Comparison of ENCODE assay signal across 12 cellular contexts in genomic region chr22:48097723-48098122, GRCh38.
DNase-seq lines count a peak whose midpoint lies in the region; ATAC-seq and TF ChIP-seq lines count a peak whose summit lies in the region.
"Had no signal": no experiment of that assay in that cellular context is flagged by ENCODE, and none has a peak within 500 bp of the region (broad histone marks: within the 10 kb centered on the region; RNA-seq: fewer than 3 reads in every experiment).

No MANE protein-coding gene starts in this region.

- H3F3A ChIP-seq in MM.1S (ENCODE audit: insufficient read depth, low read length) (peaks cover 35% of the 10 kb centered on the region), smooth muscle cell (ENCODE audit: low read depth) (no peaks in the 10 kb centered on the region)

- 81% methylated on average over 7 of the region's 7 CpGs for WGBS in smooth muscle cell (ENCODE audit: low lambda C conversion rate)

- ATAC-seq in HG02678 (IDR thresholded peaks at IDR 0.05; ENCODE audit: unreplicated experiment) (peak; percentile 31), HG02840 (IDR thresholded peaks at IDR 0.05; ENCODE audit: low FRiP score, unreplicated experiment) (no peak)
- ATAC-seq: Right ventricle myocardium inferior had no signal

- H3K9me3 ChIP-seq in MM.1S (replicated peaks; ENCODE audit: insufficient read depth, low read length) = no peaks in the 10 kb centered on the region
- no peaks in the 10 kb centered on the region for H3K9me3 ChIP-seq in smooth muscle cell (replicated peaks; ENCODE audit: low read depth)
- H3K9me3 ChIP-seq: stomach had no signal

- H3K27ac ChIP-seq in MM.1S (ENCODE audit: low read length) (peak overlapping the region; percentile 99), smooth muscle cell (ENCODE audit: low read depth) (no peak overlapping the region)
- H3K27ac ChIP-seq: hepatocyte had no signal

- TF ChIP-seq CTCF in MM.1S (IDR thresholded peaks at IDR 0.05; ENCODE audit: low read length) (peak; percentile 12; the same call in 1 of the 2 replicates), smooth muscle cell (IDR thresholded peaks at IDR 0.05; ENCODE audit: borderline replicate concordance, insufficient read depth, poor library complexity, severe bottlenecking) (no peak)

- no peaks in the 10 kb centered on the region for H3K27me3 ChIP-seq in MM.1S (replicated peaks; ENCODE audit: insufficient read depth, low read length)
- H3K27me3 ChIP-seq in smooth muscle cell (ENCODE audit: low read depth) = peaks cover 65% of the 10 kb centered on the region
- H3K27me3 ChIP-seq: hepatocyte had no signal

- no peaks in the 10 kb centered on the region for H3K9me3 Mint-ChIP-seq in activated naive CD4-positive, alpha-beta T cell treated with anti-CD3 and anti-CD28 coated beads, Interleukin-2, amount 50 U/mL, for 24 hours

- no peaks in the 10 kb centered on the region for H3K9me2 ChIP-seq in MM.1S (replicated peaks; ENCODE audit: insufficient read depth, low read length)

- peaks cover 25% of the 10 kb centered on the region for H3K4me1 Mint-ChIP-seq in activated naive CD4-positive, alpha-beta T cell treated with anti-CD3 and anti-CD28 coated beads, Interleukin-2, amount 50 U/mL, for 24 hours

- H3K79me2 ChIP-seq in MM.1S (ENCODE audit: low read length) (no peaks in the 10 kb centered on the region), smooth muscle cell (ENCODE audit: low read depth) (no peaks in the 10 kb centered on the region)
- H3K79me2 ChIP-seq: hepatocyte had no signal

- H2AFZ ChIP-seq in MM.1S (ENCODE audit: low read length) = peak overlapping the region; percentile 34
- no peak overlapping the region for H2AFZ ChIP-seq in smooth muscle cell (ENCODE audit: low read depth)
- H2AFZ ChIP-seq: hepatocyte had no signal

- H3K27ac Mint-ChIP-seq in activated naive CD4-positive, alpha-beta T cell treated with anti-CD3 and anti-CD28 coated beads, Interleukin-2, amount 50 U/mL, for 24 hours = no peak overlapping the region

- no peaks in the 10 kb centered on the region for H3K36me3 ChIP-seq in MM.1S (replicated peaks; ENCODE audit: insufficient read depth, low read length)
- H3K36me3 ChIP-seq in smooth muscle cell (ENCODE audit: low read depth) = no peaks in the 10 kb centered on the region
- H3K36me3 ChIP-seq: stomach had no signal

- H3K9ac ChIP-seq in MM.1S (ENCODE audit: low read length) (peak overlapping the region; percentile 74), smooth muscle cell (ENCODE audit: low read depth) (no peak overlapping the region)

- DNase-seq in activated naive CD4-positive, alpha-beta T cell treated with anti-CD3 and anti-CD28 coated beads, Interleukin-2, amount 50 U/mL, for 16 hours = no peak
- DNase-seq in MM.1S (peak; percentile 74), NCI-H774 (lab: John Stamatoyannopoulos, UW) (no peak), smooth muscle cell (lab: John Stamatoyannopoulos, UW; ENCODE audit: unreplicated experiment) (no peak), erythroblast (lab: John Stamatoyannopoulos, UW) (no peak)
- DNase-seq: NCI-H187 treated with DMSO at 0.1 percent for 48 hours, stomach had no signal

- H4K20me1 ChIP-seq in MM.1S (ENCODE audit: insufficient read depth, low read length) = no peaks in the 10 kb centered on the region
- H4K20me1 ChIP-seq in smooth muscle cell (ENCODE audit: low read depth) = no peaks in the 10 kb centered on the region

- H3K4me2 ChIP-seq in MM.1S (ENCODE audit: low read depth, low read length) (peak overlapping the region; percentile 78), smooth muscle cell (no peak overlapping the region)
- H3K4me2 ChIP-seq: hepatocyte had no signal

- H3K4me1 ChIP-seq in MM.1S (ENCODE audit: low read length) (peaks cover 66% of the 10 kb centered on the region), smooth muscle cell (ENCODE audit: low read depth) (no peaks in the 10 kb centered on the region)
- H3K4me1 ChIP-seq: stomach had no signal

- no peak for TF ChIP-seq POLR2A in erythroblast (IDR thresholded peaks at IDR 0.05; ENCODE audit: low read length)

- H3K4me3 Mint-ChIP-seq in activated naive CD4-positive, alpha-beta T cell treated with anti-CD3 and anti-CD28 coated beads, Interleukin-2, amount 50 U/mL, for 24 hours = peak overlapping the region; percentile 61

- peak overlapping the region; percentile 21 for H3K4me3 ChIP-seq in MM.1S (ENCODE audit: low read length)
- H3K4me3 ChIP-seq in smooth muscle cell = no peak overlapping the region
- H3K4me3 ChIP-seq: hepatocyte, stomach had no signal

- peaks cover 2% of the 10 kb centered on the region for H3K36me3 Mint-ChIP-seq in activated naive CD4-positive, alpha-beta T cell treated with anti-CD3 and anti-CD28 coated beads, Interleukin-2, amount 50 U/mL, for 24 hours

- no peaks in the 10 kb centered on the region for H3K27me3 Mint-ChIP-seq in activated naive CD4-positive, alpha-beta T cell treated with anti-CD3 and anti-CD28 coated beads, Interleukin-2, amount 50 U/mL, for 24 hours
